Comparison of ENCODE assay signal across 13 cellular contexts in the genomic region with DNA sequence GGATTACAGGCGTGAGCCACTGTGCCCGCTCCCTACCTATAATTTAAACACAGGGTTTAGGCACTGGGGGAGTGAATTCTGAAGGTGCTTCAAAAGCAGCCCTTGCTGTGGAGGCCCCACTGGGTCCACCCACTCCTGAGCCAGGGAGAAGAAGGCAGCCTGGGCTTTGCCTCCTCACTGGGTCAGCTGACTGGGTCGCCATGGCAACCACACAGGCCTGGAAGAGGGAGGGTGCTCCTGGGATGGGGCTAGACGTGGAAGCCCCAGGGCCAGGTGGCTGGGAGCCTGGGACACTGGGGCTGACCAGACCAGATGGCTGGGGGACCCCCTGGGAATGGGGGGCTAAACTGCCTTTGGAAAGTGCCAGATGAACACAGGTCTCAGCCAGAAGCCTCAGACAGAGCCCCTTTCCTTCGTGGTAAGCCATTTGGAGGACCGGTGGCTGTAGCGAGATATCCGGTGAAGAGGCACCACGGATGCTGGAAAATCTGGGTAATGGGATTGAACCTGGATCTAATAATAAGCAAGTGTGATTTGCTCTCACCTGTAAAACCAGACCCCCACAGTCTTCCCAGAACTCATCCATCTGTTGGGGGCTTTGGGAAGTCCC. TPM values are rescaled to one million over a fixed set of nuclear protein-coding genes. Genes with fewer than 3 reads are reported as not detected.
A peak's percentile ranks its signal among the peaks of the same experiment; 100 is the strongest.
DNase-seq lines count a peak whose midpoint lies in the region; ATAC-seq, FAIRE-seq and TF ChIP-seq lines count a peak whose summit lies in the region.
"Had no signal": no experiment of that assay in that cellular context is flagged by ENCODE, and none has a peak within 500 bp of the region (broad histone marks: within the 10 kb centered on the region; RNA-seq: fewer than 3 reads in every experiment).

No MANE protein-coding gene starts in this region.

- 30% methylated on average over 9 of the region's 9 CpGs for WGBS in A549 (ENCODE audit: missing lambda C conversion rate)
- 62 to 66% methylated on average over 9 of the region's 9 CpGs for WGBS in heart right ventricle, 2 donors
- WGBS in sigmoid colon, 2 donors = 58 to 71% methylated on average over 9 of the region's 9 CpGs

- POLR2A ChIA-PET in A549 (lab: Yijun Ruan, JAX) = no interaction called here
- POLR2A ChIA-PET in Caco-2 (lab: Charles Lee) = no interaction called here

- no peak overlapping the region for H3K4me3 Mint-ChIP-seq in Caco-2 (ENCODE audit: unreplicated experiment)
- H3K4me3 Mint-ChIP-seq: effector memory CD8-positive, alpha-beta T cell; HFFc6 had no signal

- DNase-seq in A549 (ENCODE audit: low read depth in 1 of 2, low spot score in 1 of 2) (peak in 1 of 2 experiments; percentile 37), Caco-2 (peak; percentile 45 to 69), NCI-H524 (lab: John Stamatoyannopoulos, UW) (peak; percentile 67 to 83), erythroblast (lab: John Stamatoyannopoulos, UW) (peak; percentile 21 to 35), heart right ventricle (no peak), sigmoid colon (no peak)
- DNase-seq: COR-L47; effector memory CD8-positive, alpha-beta T cell; HFFc6 had no signal

- H3K36me3 Mint-ChIP-seq in Caco-2 (ENCODE audit: insufficient read depth, unreplicated experiment) = no peaks in the 10 kb centered on the region

- H3K9me3 ChIP-seq in A549 (no peaks in the 10 kb centered on the region), Caco-2 (no peaks in the 10 kb centered on the region), heart right ventricle (no peaks in the 10 kb centered on the region), sigmoid colon (no peaks in the 10 kb centered on the region)

- peaks cover 6% of the 10 kb centered on the region for H3K4me1 Mint-ChIP-seq in Caco-2 (ENCODE audit: low read depth, unreplicated experiment)

- TF ChIP-seq EP300 in A549 (IDR thresholded peaks at IDR 0.05) (no peak), sigmoid colon (IDR thresholded peaks at IDR 0.05) (no peak)

- H3K9me3 Mint-ChIP-seq in Caco-2 (ENCODE audit: unreplicated experiment) = no peaks in the 10 kb centered on the region
- H3K9me3 Mint-ChIP-seq: effector memory CD8-positive, alpha-beta T cell had no signal

- H3K27ac Mint-ChIP-seq in Caco-2 (ENCODE audit: unreplicated experiment) = no peak overlapping the region
- H3K27ac Mint-ChIP-seq: effector memory CD8-positive, alpha-beta T cell; HFFc6 had no signal

- H3K4me1 ChIP-seq in A549 = no peaks in the 10 kb centered on the region
- no peaks in the 10 kb centered on the region for H3K4me1 ChIP-seq in Caco-2
- H3K4me1 ChIP-seq in heart right ventricle = peaks cover 0 to 13% (median 8%) of the 10 kb centered on the region in 9 donors
- H3K4me1 ChIP-seq in sigmoid colon = no peaks in the 10 kb centered on the region

- no peak for TF ChIP-seq POLR2A in A549 (IDR thresholded peaks at IDR 0.05; ENCODE audit: low read length)
- TF ChIP-seq POLR2A in erythroblast (IDR thresholded peaks at IDR 0.05; ENCODE audit: low read length) = no peak
- TF ChIP-seq POLR2A in sigmoid colon (IDR thresholded peaks at IDR 0.05) = no peak

- peaks cover 8% of the 10 kb centered on the region for H3K27me3 Mint-ChIP-seq in Caco-2 (ENCODE audit: insufficient read depth, unreplicated experiment)

- ATAC-seq in A549 (peak; percentile 80 to 82), GM21786 (IDR thresholded peaks at IDR 0.05; ENCODE audit: unreplicated experiment) (no peak), heart right ventricle (no peak)
- ATAC-seq: effector memory CD8-positive, alpha-beta T cell had no signal

- H3K27ac ChIP-seq in A549 = no peak overlapping the region
- no peak overlapping the region for H3K27ac ChIP-seq in heart right ventricle
- no peak overlapping the region for H3K27ac ChIP-seq in sigmoid colon

- FAIRE-seq in A549 (lab: Jason Lieb, UNC) = no peak
- FAIRE-seq: GM12891 had no signal

- no peak overlapping the region for H3K4me2 ChIP-seq in A549

- TF ChIP-seq CTCF in A549 (IDR thresholded peaks at IDR 0.05) (no peak), Caco-2 (IDR thresholded peaks at IDR 0.05; ENCODE audit: insufficient read depth in 1 of 2, low read depth in 1 of 2, low read length in 1 of 2, severe bottlenecking in 1 of 2, unreplicated experiment in 1 of 2) (no peak), heart right ventricle (IDR thresholded peaks at IDR 0.05) (no peak), sigmoid colon (IDR thresholded peaks at IDR 0.05) (no peak)

- CTCF ChIA-PET in A549 (lab: Yijun Ruan, JAX) (interaction anchor here (1.0 kb wide), 1 partner anchor 20 kb away, joined by 5 read pairs; no protein-coding TSS in a partner anchor), Caco-2 (lab: Charles Lee) (no interaction called here)

- intact Hi-C loops in Caco-2 (cut with micrococcal nuclease; ENCODE audit: unreplicated experiment) (no loop called here), heart right ventricle (cut with DNase I) (no loop called here), sigmoid colon (cut with DNase I) (no loop called here)

- H3K4me3 ChIP-seq in A549 (no peak overlapping the region), Caco-2 (ENCODE audit: low read depth, low read length) (no peak overlapping the region), heart right ventricle (no peak overlapping the region), sigmoid colon (no peak overlapping the region)

- no peaks in the 10 kb centered on the region for H3K36me3 ChIP-seq in Caco-2 (ENCODE audit: control insufficient read depth, insufficient read depth, low read length)
- H3K36me3 ChIP-seq in heart right ventricle = no peaks in the 10 kb centered on the region
- H3K36me3 ChIP-seq in sigmoid colon = no peaks in the 10 kb centered on the region

- no TSS peak for BruUV-seq in Caco-2 (replicated peaks; lab: Mats Ljungman, UMichigan)

- no peak for TF ChIP-seq RAD21 in A549 (conservative IDR thresholded peaks at IDR 0.05 in 1 of 2, IDR thresholded peaks at IDR 0.05 in 1 of 2)

- no peaks in the 10 kb centered on the region for H3K27me3 ChIP-seq in Caco-2 (replicated peaks; ENCODE audit: control insufficient read depth, insufficient read depth, low read length)
- H3K27me3 ChIP-seq in heart right ventricle = peaks cover 0 to 27% (median 12%) of the 10 kb centered on the region in 7 donors
- H3K27me3 ChIP-seq in sigmoid colon = peaks cover 3 to 47% (median 4%) of the 10 kb centered on the region in 3 donors

TF ChIP-seq in A549, 52 proteins besides CTCF, POLR2A, EP300 and RAD21:
- no peak for TF ChIP-seq ZSCAN20 (CRISPR knock-in tag; IDR thresholded peaks at IDR 0.05)
- TF ChIP-seq RFX5 (IDR thresholded peaks at IDR 0.05) = no peak
- no peak for TF ChIP-seq CBX8 (IDR thresholded peaks at IDR 0.05)
- TF ChIP-seq SMC3 (IDR thresholded peaks at IDR 0.05) = no peak
- no peak for TF ChIP-seq NFE2L2 (conservative IDR thresholded peaks at IDR 0.05; ENCODE audit: low read length)
- TF ChIP-seq FOSB (CRISPR knock-in tag; IDR thresholded peaks at IDR 0.05) = no peak
- no peak for TF ChIP-seq EHF (CRISPR knock-in tag; IDR thresholded peaks at IDR 0.05)
- TF ChIP-seq HEYL (CRISPR knock-in tag; IDR thresholded peaks at IDR 0.05) = no peak
- TF ChIP-seq HOXB13 (CRISPR knock-in tag; IDR thresholded peaks at IDR 0.05; ENCODE audit: low read depth) = no peak
- no peak for TF ChIP-seq CBX2 (IDR thresholded peaks at IDR 0.05; ENCODE audit: borderline replicate concordance, low read depth)
- TF ChIP-seq FOSL2 (IDR thresholded peaks at IDR 0.05) = no peak
- TF ChIP-seq FOSL2 (CRISPR knock-in tag; IDR thresholded peaks at IDR 0.05) = no peak
- TF ChIP-seq SREBF2 (IDR thresholded peaks at IDR 0.05) = no peak
TF ChIP-seq in A549: peak in this region for 0.

RNA-seq across cellular contexts. Expression of a gene that starts 32.9 kb away (rescaled TPM):
- not detected in 2 replicates for polyA plus RNA-seq in A549 (2011; rRNA removed)
- not detected in 2 replicates for polyA plus RNA-seq in A549 (2012; cell fraction: cytosol; rRNA removed)
- not detected in 2 replicates for polyA plus RNA-seq in A549 (2012; cell fraction: nucleus; rRNA removed)
- not detected in 3 replicates for polyA plus RNA-seq in A549 (2017; fragmentation: RNase III; extraction: RNeasy Plus Mini Kit Qiagen cat#74134 plus additional on column Dnase treatment)
- polyA minus RNA-seq in A549 (2011; rRNA and poly(A)+ RNA removed) = not detected in 2 replicates
- total RNA-seq in Caco-2 (2022) = not detected in 2 replicates
- 1 to 10 TPM in 5 of 10 donors, under 1 TPM in 4, not detected in 1; 0.12 to 9.2 (median 1.1) TPM for total RNA-seq in heart right ventricle
- 1 to 10 TPM; 2.0 to 3.4 TPM for polyA plus RNA-seq in heart right ventricle
- total RNA-seq in sigmoid colon = 1 to 10 TPM in 1 of 4 donors, under 1 TPM in 1, not detected in 2; 0.16 to 4.6 TPM
- polyA plus RNA-seq in sigmoid colon = 1 to 10 TPM in 1 of 3 donors, under 1 TPM in 2; 0.23 to 4.5 (median 0.60) TPM
- total RNA-seq: HFFc6, osteoblast had no signal

RNA-seq across cellular contexts. Expression of a gene that starts 42.1 kb away (rescaled TPM):
- polyA plus RNA-seq in A549 (2011; rRNA removed) = not detected in 2 replicates
- not detected in 2 replicates for polyA plus RNA-seq in A549 (2012; cell fraction: cytosol; rRNA removed)
- not detected in 2 replicates for polyA plus RNA-seq in A549 (2012; cell fraction: nucleus; rRNA removed)
- polyA plus RNA-seq in A549 (2017; fragmentation: RNase III; extraction: RNeasy Plus Mini Kit Qiagen cat#74134 plus additional on column Dnase treatment) = not detected in 3 replicates
- not detected in 2 replicates for polyA minus RNA-seq in A549 (2011; rRNA and poly(A)+ RNA removed)
- total RNA-seq in Caco-2 (2022) = not detected in 2 replicates
- total RNA-seq in heart right ventricle = under 1 TPM in 2 of 10 donors, not detected in 8; 0.30 to 0.37 TPM
- not detected for polyA plus RNA-seq in heart right ventricle
- total RNA-seq in sigmoid colon = not detected
- polyA plus RNA-seq in sigmoid colon = not detected
- total RNA-seq: HFFc6, lower leg skin, osteoblast had no signal

Comparison
In these comparisons a context has a peak if more than half of its experiments do, and no peak if none do; other contexts are left out.
1. ATAC-seq: peak in A549 (2 of 2); none in GM21786 (single experiment) and heart right ventricle (0 of 8).
2. DNase-seq: peak in Caco-2 (2 of 2), NCI-H524 (2 of 2) and erythroblast (2 of 2); none in heart right ventricle (0 of 2) and sigmoid colon (single experiment).